ENCODE assay signal across 29 cellular contexts in genomic region chr1:201136696-201137392, GRCh38. TPM values are rescaled to one million over a fixed set of nuclear protein-coding genes. Genes with fewer than 3 reads are reported as not detected.
A peak's percentile ranks its signal among the peaks of the same experiment; 100 is the strongest.
DNase-seq lines count a peak whose midpoint lies in the region; ATAC-seq and TF ChIP-seq lines count a peak whose summit lies in the region.
"Had no signal": no experiment of that assay in that cellular context is flagged by ENCODE, and none has a peak within 500 bp of the region (broad histone marks: within the 10 kb centered on the region; RNA-seq: fewer than 3 reads in every experiment).

No MANE protein-coding gene starts in this region.

- no peaks in the 10 kb centered on the region for H3K9me3 ChIP-seq in aorta (ENCODE audit: control insufficient read depth, low read length)
- H3K9me3 ChIP-seq: left lung, SJCRH30 had no signal

- DNase-seq in Right ventricle myocardium inferior (ENCODE audit: missing footprints) (peak; percentile 45), cardiac septum (ENCODE audit: low spot score) (no peak), dorsolateral prefrontal cortex (peak in 2 of 10 donors; percentile 29 to 48), aorta (peak; percentile 21 to 34), GM10266 (ENCODE audit: extremely low spot score) (no peak), cortex of kidney (lab: John Stamatoyannopoulos, UW) (no peak)
- DNase-seq in stimulated activated CD4-positive, alpha-beta T cell treated with anti-CD3 and anti-CD28 coated beads, Interleukin-1b, Interleukin-23, amount 100 ng/mL, for 48 hours: no peak
- DNase-seq: activated CD4-positive, alpha-beta memory T cell treated with anti-CD3 and anti-CD28 coated beads, Interleukin-2, amount 10 ng/mL, durations not matched to agents 7 days and 5 days; activated T-cell treated with anti-CD3 and anti-CD28 coated beads, Interleukin-2, amount 50 U/mL, for 4 hours; CD4-positive, alpha-beta memory T cell; DND-41; MM.1S; NCI-H1436 treated with DMSO at 0.1 percent for 48 hours; NCI-H2171 treated with DMSO at 0.1 percent for 48 hours; NCI-H774; SJCRH30; stimulated activated CD4-positive, alpha-beta T cell treated with anti-CD3 and anti-CD28 coated beads, Interleukin-2, amount 100 ng/mL, for 24 hours; T-helper 2 cell had no signal

- peaks cover 4% of the 10 kb centered on the region for H3K36me3 ChIP-seq in rectal smooth muscle tissue (ENCODE audit: control insufficient read depth, insufficient read depth, low read length)
- peaks cover 0 to 5% of the 10 kb centered on the region in 2 donors for H3K36me3 ChIP-seq in aorta (ENCODE audit: control insufficient read depth in 1 of 2, insufficient read depth in 2 of 2, low read length in 1 of 2)

- H3K4me1 ChIP-seq in rectal smooth muscle tissue (ENCODE audit: control insufficient read depth, insufficient read depth, low read length) (peaks cover 13% of the 10 kb centered on the region), aorta (ENCODE audit: control insufficient read depth in 1 of 2, insufficient read depth in 2 of 2, low read length in 2 of 2) (peaks cover 0 to 5% of the 10 kb centered on the region in 2 donors)
- H3K4me1 ChIP-seq: left lung, SJCRH30 had no signal

- H3K4me3 ChIP-seq in dorsolateral prefrontal cortex: no peak overlapping the region
- no peak overlapping the region for H3K4me3 ChIP-seq in rectal smooth muscle tissue (ENCODE audit: low read length)
- H3K4me3 ChIP-seq in aorta (ENCODE audit: low read length in 2 of 2): no peak overlapping the region
- H3K4me3 ChIP-seq: left lung, PC-9, SJCRH30 had no signal

- H3K27me3 ChIP-seq in dorsolateral prefrontal cortex: no peaks in the 10 kb centered on the region
- no peaks in the 10 kb centered on the region for H3K27me3 ChIP-seq in rectal smooth muscle tissue (ENCODE audit: control insufficient read depth, insufficient read depth, low read length)
- H3K27me3 ChIP-seq in aorta (ENCODE audit: control insufficient read depth in 1 of 2, insufficient read depth in 2 of 2, low read length in 1 of 2): no peaks in the 10 kb centered on the region
- H3K27me3 ChIP-seq: brain microvascular endothelial cell, left lung, SJCRH30 had no signal

- 87 to 89% methylated on average over 13 of the region's 13 CpGs for WGBS in aorta, 2 donors

- ATAC-seq in Right ventricle myocardium inferior: no peak
- ATAC-seq in aorta (ENCODE audit: low FRiP score): no peak
- ATAC-seq: activated T-cell treated with anti-CD3 and anti-CD28 coated beads, Interleukin-2, amount 50 U/mL, for 4 hours; WTC11 had no signal

- TF ChIP-seq CTCF in dorsolateral prefrontal cortex (IDR thresholded peaks at IDR 0.05 in 54 of 56, conservative IDR thresholded peaks at IDR 0.05 in 2 of 56; ENCODE audit: low read depth in 1 of 56, partially characterized antibody in 56 of 56): no peak
- no peak for TF ChIP-seq CTCF in GM10266 (IDR thresholded peaks at IDR 0.05; ENCODE audit: control insufficient read depth, insufficient read depth, low read depth, missing control alignments)

- no peak overlapping the region for H3K9ac ChIP-seq in rectal smooth muscle tissue (ENCODE audit: low read length)

- intact Hi-C loops in Right ventricle myocardium inferior (cut with DNase I): no loop called here
- intact Hi-C loops in cardiac septum (cut with DNase I): no loop called here
- intact Hi-C loops in dorsolateral prefrontal cortex (cut with DNase I): no loop called here
- intact Hi-C loops in aorta (cut with DNase I): no loop called here

- H3K27ac ChIP-seq in dorsolateral prefrontal cortex (peak overlapping the region in 30 of 59 donors; percentile 4 to 84 (median 57)), rectal smooth muscle tissue (ENCODE audit: low read depth, low read length) (peak overlapping the region; percentile 82), aorta (ENCODE audit: low read depth in 1 of 2, low read length in 2 of 2) (peak overlapping the region in 1 of 2 donors; percentile 46)
- H3K27ac ChIP-seq: PC-9, SJCRH30 had no signal

RNA-seq across cellular contexts. Expression of gene ASCL5, which starts 9.9 kb away (rescaled TPM):
- total RNA-seq in Right ventricle myocardium inferior (not detected), cardiac septum (not detected), dorsolateral prefrontal cortex (1 to 10 TPM in 3 of 120 experiments, under 1 TPM in 65, not detected in 52; 0.26 to 1.5 (median 0.48) TPM), aorta (not detected)
- polyA plus RNA-seq in aorta: under 1 TPM in 1 of 2 donors, not detected in 1; 0.28 TPM
- total RNA-seq: A673; activated CD4-positive, alpha-beta memory T cell treated with anti-CD3 and anti-CD28 coated beads, Interleukin-2, amount 10 ng/mL, durations not matched to agents 7 days and 5 days; activated T-cell treated with anti-CD3 and anti-CD28 coated beads, Interleukin-2, amount 50 U/mL, for 4 hours; dermis microvascular lymphatic vessel endothelial cell; epithelial cell of proximal tubule; mononuclear cell; right cardiac atrium; SJCRH30 had no signal
- polyA plus RNA-seq: CD4-positive, alpha-beta memory T cell; right cardiac atrium had no signal

RNA-seq across cellular contexts. Expression of gene TMEM9, which starts 17.4 kb away (rescaled TPM):
- total RNA-seq in Right ventricle myocardium inferior (26.6 TPM), cardiac septum (25.0 TPM), dorsolateral prefrontal cortex (100 to 1,000 TPM in 22 of 120 experiments, 10 to 100 TPM in 98; 57.9 to 136 (median 90.5) TPM), aorta (10 to 100 TPM; 36.3 to 47.4 TPM)
- 10 to 100 TPM; 43.1 to 77.7 TPM for polyA plus RNA-seq in aorta

RNA-seq across cellular contexts. Expression of gene CACNA1S, which starts 24.6 kb away (rescaled TPM):
- total RNA-seq in Right ventricle myocardium inferior: not detected
- total RNA-seq in cardiac septum: 0.19 TPM
- total RNA-seq in dorsolateral prefrontal cortex: 1 to 10 TPM in 2 of 120 experiments, under 1 TPM in 115, not detected in 3; 0.09 to 1.2 (median 0.32) TPM
- total RNA-seq in aorta: not detected
- not detected for polyA plus RNA-seq in aorta
- total RNA-seq: A673; activated CD4-positive, alpha-beta memory T cell treated with anti-CD3 and anti-CD28 coated beads, Interleukin-2, amount 10 ng/mL, durations not matched to agents 7 days and 5 days; activated naive CD4-positive, alpha-beta T cell treated with anti-CD3 and anti-CD28 coated beads, Interleukin-2, amount 50 U/mL, for 72 hours; activated T-cell treated with anti-CD3 and anti-CD28 coated beads, Interleukin-2, amount 50 U/mL, for 4 hours; CD4-positive, alpha-beta memory T cell; dermis microvascular lymphatic vessel endothelial cell; epithelial cell of proximal tubule; mononuclear cell; PC-9 had no signal
- polyA plus RNA-seq: CD4-positive, alpha-beta memory T cell; right cardiac atrium had no signal

RNA-seq across cellular contexts. Expression of gene IGFN1, which starts 53.8 kb away (rescaled TPM):
- not detected for total RNA-seq in Right ventricle myocardium inferior
- 0.05 TPM for total RNA-seq in cardiac septum
- total RNA-seq in dorsolateral prefrontal cortex: 10 to 100 TPM in 2 of 120 experiments, 1 to 10 TPM in 62, under 1 TPM in 53, not detected in 3; 0.07 to 14.1 (median 1.2) TPM
- under 1 TPM; 0.12 to 0.19 TPM for total RNA-seq in aorta
- polyA plus RNA-seq in aorta: under 1 TPM; 0.03 to 0.50 TPM
- total RNA-seq: activated CD4-positive, alpha-beta memory T cell treated with anti-CD3 and anti-CD28 coated beads, Interleukin-2, amount 10 ng/mL, durations not matched to agents 7 days and 5 days; activated naive CD4-positive, alpha-beta T cell treated with anti-CD3 and anti-CD28 coated beads, Interleukin-2, amount 50 U/mL, for 72 hours; activated T-cell treated with anti-CD3 and anti-CD28 coated beads, Interleukin-2, amount 50 U/mL, for 4 hours; CD4-positive, alpha-beta memory T cell; dermis microvascular lymphatic vessel endothelial cell; SJCRH30 had no signal
- polyA plus RNA-seq: CD4-positive, alpha-beta memory T cell had no signal

Comparison
In these comparisons a context has a peak if more than half of its experiments do, and no peak if none do; other contexts are left out.
1. DNase-seq: peak in Right ventricle myocardium inferior (single experiment) and aorta (2 of 2); none in cardiac septum (single experiment), GM10266 (single experiment), cortex of kidney (single experiment) and stimulated activated CD4-positive, alpha-beta T cell treated with anti-CD3 and anti-CD28 coated beads, Interleukin-1b, Interleukin-23, amount 100 ng/mL, for 48 hours (single experiment).